ENCODE assay signal across 21 cellular contexts in the genomic region with DNA sequence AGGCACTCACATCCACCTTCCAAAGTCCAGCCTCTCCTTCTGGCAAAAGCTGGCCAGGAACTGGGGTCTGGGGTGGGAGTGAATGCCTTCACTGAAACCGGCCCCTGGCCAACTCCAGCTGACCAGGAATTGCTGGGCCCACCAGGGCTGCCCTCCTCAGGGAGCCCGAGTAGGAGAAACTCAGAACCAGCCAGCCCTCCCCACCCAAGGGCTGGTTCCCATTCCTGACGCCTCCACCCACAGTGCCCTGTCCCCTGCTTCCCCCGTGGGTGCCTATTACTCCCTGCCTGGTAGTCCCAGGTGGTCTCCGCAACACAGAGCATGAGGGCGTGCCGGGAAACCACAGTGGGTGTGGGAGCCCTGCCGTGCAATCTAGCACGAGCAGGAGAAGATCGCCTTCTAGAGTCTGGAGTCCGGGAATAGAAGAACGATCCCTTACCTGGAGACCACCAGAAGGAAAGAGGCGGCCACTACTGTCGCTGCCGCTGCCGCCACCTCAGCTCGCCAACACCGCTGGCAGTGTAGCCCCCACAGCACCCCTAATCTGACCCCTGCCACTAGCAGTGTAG.
DNase-seq lines count a peak whose midpoint lies in the region; ATAC-seq and TF ChIP-seq lines count a peak whose summit lies in the region.
"Had no signal": no experiment of that assay in that cellular context is flagged by ENCODE, and none has a peak within 500 bp of the region (broad histone marks: within the 10 kb centered on the region; RNA-seq: fewer than 3 reads in every experiment).

No MANE protein-coding gene starts in this region.

- CTCF ChIA-PET in PC-9 (lab: Charles Lee) = no interaction called here

- no peaks in the 10 kb centered on the region for H3K27me3 Mint-ChIP-seq in osteocyte (ENCODE audit: unreplicated experiment)

- no peak overlapping the region for H3K27ac ChIP-seq in PC-9
- H3K27ac ChIP-seq in heart right ventricle = no peak overlapping the region
- H3K27ac ChIP-seq: dorsolateral prefrontal cortex, tibial nerve had no signal

- no peak for TF ChIP-seq CTCF in PC-9 (conservative IDR thresholded peaks at IDR 0.05)
- TF ChIP-seq CTCF in heart right ventricle (IDR thresholded peaks at IDR 0.05) = no peak
- TF ChIP-seq CTCF in osteocyte (IDR thresholded peaks at IDR 0.05) = no peak

- ATAC-seq in heart right ventricle = peak in 5 of 8 donors; percentile 6 to 28 (median 19)
- no peak for ATAC-seq in HG02885 (IDR thresholded peaks at IDR 0.05; ENCODE audit: poor library complexity, unreplicated experiment)
- ATAC-seq: activated CD8-positive, alpha-beta T cell treated with anti-CD3 and anti-CD28 coated beads, Interleukin-2, amount 10 ng/mL, durations not matched to agents 7 days and 5 days; naive thymus-derived CD4-positive, alpha-beta T cell had no signal

- no peaks in the 10 kb centered on the region for H3K9me2 ChIP-seq in PC-9 (ENCODE audit: insufficient read depth)

- no peaks in the 10 kb centered on the region for H4K20me1 ChIP-seq in PC-9 (ENCODE audit: insufficient read depth)

- H3K27ac Mint-ChIP-seq in osteocyte (ENCODE audit: unreplicated experiment) = no peak overlapping the region
- H3K27ac Mint-ChIP-seq: activated CD8-positive, alpha-beta T cell treated with anti-CD3 and anti-CD28 coated beads, Interleukin-2, amount 10 ng/mL, durations not matched to agents 7 days and 5 days; activated naive CD8-positive, alpha-beta T cell treated with anti-CD3 and anti-CD28 coated beads for 36 hours; CD8-positive, alpha-beta memory T cell; naive thymus-derived CD4-positive, alpha-beta T cell had no signal

- H3K4me2 ChIP-seq in PC-9 = peak overlapping the region; percentile 26

- peak; percentile 13 for DNase-seq in AG20443 (ENCODE audit: low spot score)
- DNase-seq in PC-9 = peak in 1 of 2 experiments; percentile 28
- DNase-seq in heart right ventricle = peak in 1 of 2 donors; percentile 11
- DNase-seq in osteocyte (ENCODE audit: extremely low spot score, unreplicated experiment) = peak; percentile 92
- DNase-seq in NCI-H2029 treated with DMSO at 0.1 percent for 48 hours (lab: John Stamatoyannopoulos, UW) = no peak
- no peak for DNase-seq in NCI-H526 treated with DMSO at 0.1 percent for 48 hours (lab: John Stamatoyannopoulos, UW)
- no peak for DNase-seq in NCI-H1092 (lab: John Stamatoyannopoulos, UW)
- DNase-seq: activated CD4-positive, CD25-positive, alpha-beta regulatory T cell; activated CD8-positive, alpha-beta T cell treated with anti-CD3 and anti-CD28 coated beads, Interleukin-2, amount 10 ng/mL, durations not matched to agents 7 days and 5 days; activated naive CD8-positive, alpha-beta T cell treated with anti-CD3 and anti-CD28 coated beads for 36 hours; activated T-cell treated with anti-CD3 and anti-CD28 coated beads, Interleukin-2, amount 50 U/mL, for 4 hours; H7; IMR-90; naive thymus-derived CD4-positive, alpha-beta T cell; NCI-H2107; NCI-H526; stimulated activated naive CD4-positive, alpha-beta T cell had no signal

- intact Hi-C loops in PC-9 (cut with micrococcal nuclease; ENCODE audit: unreplicated experiment) = no loop called here
- intact Hi-C loops in heart right ventricle (cut with DNase I) = no loop called here

- H3K9me3 ChIP-seq in PC-9 (ENCODE audit: insufficient read depth, low read depth) (no peaks in the 10 kb centered on the region), heart right ventricle (peaks cover 0 to 4% (median 0%) of the 10 kb centered on the region in 11 donors)
- H3K9me3 ChIP-seq: tibial nerve had no signal

- H3K4me1 Mint-ChIP-seq in osteocyte (ENCODE audit: unreplicated experiment) = no peaks in the 10 kb centered on the region
- H3K4me1 Mint-ChIP-seq: activated naive CD8-positive, alpha-beta T cell treated with anti-CD3 and anti-CD28 coated beads for 36 hours; CD8-positive, alpha-beta memory T cell had no signal

- BruUV-seq in PC-9 (replicated peaks; lab: Mats Ljungman, UMichigan) = no TSS peak

- H3K27me3 ChIP-seq in PC-9 (ENCODE audit: insufficient read depth, low read depth) (peaks cover 53% of the 10 kb centered on the region), heart right ventricle (peaks cover 0 to 8% (median 0%) of the 10 kb centered on the region in 7 donors)
- H3K27me3 ChIP-seq: tibial nerve had no signal

- H3K4me3 ChIP-seq in PC-9 (no peak overlapping the region; the same call in 1 of the 2 replicates), heart right ventricle (no peak overlapping the region)
- H3K4me3 ChIP-seq: dorsolateral prefrontal cortex, tibial nerve had no signal

- POLR2A ChIA-PET in PC-9 (lab: Charles Lee; ENCODE audit: unreplicated experiment) = no interaction called here

- no peak overlapping the region for H2AFZ ChIP-seq in PC-9

- no peaks in the 10 kb centered on the region for H3K79me2 ChIP-seq in PC-9 (ENCODE audit: low read depth)

- no peaks in the 10 kb centered on the region for H3F3A ChIP-seq in PC-9 (ENCODE audit: insufficient read depth, low read depth)

- WGBS in heart right ventricle, 2 donors = 79 to 82% methylated on average over 18 of the region's 18 CpGs

- H3K4me1 ChIP-seq in PC-9 (replicated peaks; ENCODE audit: insufficient read depth) (no peaks in the 10 kb centered on the region), heart right ventricle (no peaks in the 10 kb centered on the region)
- H3K4me1 ChIP-seq: tibial nerve had no signal

- H3K9me3 Mint-ChIP-seq in osteocyte (ENCODE audit: unreplicated experiment) = peaks cover 63% of the 10 kb centered on the region
- H3K9me3 Mint-ChIP-seq: activated naive CD8-positive, alpha-beta T cell treated with anti-CD3 and anti-CD28 coated beads for 36 hours; activated T-cell treated with anti-CD3 and anti-CD28 coated beads, Interleukin-2, amount 50 U/mL, for 4 hours; CD8-positive, alpha-beta memory T cell had no signal

- no peaks in the 10 kb centered on the region for H3K36me3 Mint-ChIP-seq in osteocyte (ENCODE audit: unreplicated experiment)
- H3K36me3 Mint-ChIP-seq: activated naive CD8-positive, alpha-beta T cell treated with anti-CD3 and anti-CD28 coated beads for 36 hours; CD8-positive, alpha-beta memory T cell had no signal

- H3K36me3 ChIP-seq in PC-9 (ENCODE audit: low read depth) = no peaks in the 10 kb centered on the region
- H3K36me3 ChIP-seq in heart right ventricle = no peaks in the 10 kb centered on the region
- H3K36me3 ChIP-seq: tibial nerve had no signal

- no peak overlapping the region for H3K4me3 Mint-ChIP-seq in osteocyte (ENCODE audit: unreplicated experiment)
- H3K4me3 Mint-ChIP-seq: activated CD8-positive, alpha-beta T cell treated with anti-CD3 and anti-CD28 coated beads, Interleukin-2, amount 10 ng/mL, durations not matched to agents 7 days and 5 days; activated naive CD8-positive, alpha-beta T cell treated with anti-CD3 and anti-CD28 coated beads for 36 hours; activated T-cell treated with anti-CD3 and anti-CD28 coated beads, Interleukin-2, amount 50 U/mL, for 4 hours; CD8-positive, alpha-beta memory T cell; naive thymus-derived CD4-positive, alpha-beta T cell had no signal

Comparison
In these comparisons a context has a peak if more than half of its experiments do, and no peak if none do; other contexts are left out.
1. DNase-seq: peak in AG20443 (single experiment) and osteocyte (single experiment); none in NCI-H2029 treated with DMSO at 0.1 percent for 48 hours (single experiment), NCI-H526 treated with DMSO at 0.1 percent for 48 hours (single experiment) and NCI-H1092 (single experiment).